ENCODE assay signal across 1 cellular context in genomic region chr18:10417679-10418078, GRCh38.
TF ChIP-seq lines count a peak whose summit lies in the region.

No MANE protein-coding gene starts in this region.

TF ChIP-seq in IMR-90, 13 proteins besides CTCF, POLR2A, EP300 and RAD21:
- TF ChIP-seq MAZ (IDR thresholded peaks at IDR 0.05; ENCODE audit: borderline replicate concordance, low read depth, low read length) = no peak
- TF ChIP-seq ELK1 (IDR thresholded peaks at IDR 0.05; ENCODE audit: borderline replicate concordance, low read depth, low read length) = no peak
- no peak for TF ChIP-seq MXI1 (IDR thresholded peaks at IDR 0.05; ENCODE audit: borderline replicate concordance, low read depth, low read length)
- TF ChIP-seq RFX5 (IDR thresholded peaks at IDR 0.05; ENCODE audit: low read depth, low read length) = no peak
- TF ChIP-seq CEBPB (IDR thresholded peaks at IDR 0.05; ENCODE audit: low read depth, low read length) = no peak
- TF ChIP-seq CHD1 (IDR thresholded peaks at IDR 0.05; ENCODE audit: low read depth, low read length) = no peak
- no peak for TF ChIP-seq RCOR1 (IDR thresholded peaks at IDR 0.05; ENCODE audit: insufficient replicate concordance, low read length)
- TF ChIP-seq NFE2L2 (IDR thresholded peaks at IDR 0.05; ENCODE audit: low read depth, low read length) = no peak
- TF ChIP-seq SMC3 (IDR thresholded peaks at IDR 0.05; ENCODE audit: low read depth, low read length) = no peak
- TF ChIP-seq FOS (IDR thresholded peaks at IDR 0.05; ENCODE audit: low read depth, low read length) = no peak
- TF ChIP-seq USF2 (IDR thresholded peaks at IDR 0.05; ENCODE audit: low read depth, low read length) = no peak
- no peak for TF ChIP-seq MAFK (IDR thresholded peaks at IDR 0.05; ENCODE audit: low read depth, low read length)
- no peak for TF ChIP-seq BHLHE40 (IDR thresholded peaks at IDR 0.05; ENCODE audit: low read depth, low read length)
